ENCODE assay signal across 7 cellular contexts in genomic region chr1:2132222-2133038, GRCh38.
DNase-seq lines count a peak whose midpoint lies in the region; ATAC-seq and TF ChIP-seq lines count a peak whose summit lies in the region.

No MANE protein-coding gene starts in this region.

- H3K27me3 Mint-ChIP-seq in immature natural killer cell (ENCODE audit: low read depth in 3 of 3): peaks cover 0 to 10% (median 7%) of the 10 kb centered on the region in 3 donors

- ATAC-seq in GM21423 (IDR thresholded peaks at IDR 0.05; ENCODE audit: unreplicated experiment): no peak
- ATAC-seq in HG03135 (IDR thresholded peaks at IDR 0.05; ENCODE audit: unreplicated experiment): no peak

- H3K27ac ChIP-seq in brain microvascular endothelial cell: peak overlapping the region; percentile 79

- H3K4me1 Mint-ChIP-seq in immature natural killer cell: peaks cover 14 to 16% of the 10 kb centered on the region in 2 donors

- H3K9me3 Mint-ChIP-seq in immature natural killer cell: no peaks in the 10 kb centered on the region

- in situ Hi-C loops in brain microvascular endothelial cell (cut with HindIII; ENCODE audit: low pct_ligation_motif_present, low sequenced_read_pairs): no loop called here

- no peaks in the 10 kb centered on the region for H3K27me3 ChIP-seq in brain microvascular endothelial cell (replicated peaks)

- TF ChIP-seq CTCF in GM10266 (IDR thresholded peaks at IDR 0.05; ENCODE audit: control insufficient read depth, insufficient read depth, low read depth, missing control alignments) (peak; percentile 13), brain microvascular endothelial cell (IDR thresholded peaks at IDR 0.05; ENCODE audit: low read depth, low read length, missing control alignments) (peak; percentile 80)

- H3K4me3 ChIP-seq in brain microvascular endothelial cell (ENCODE audit: low read depth, low read length): peak overlapping the region; percentile 53

- DNase-seq in GM10266 (ENCODE audit: extremely low spot score): no peak
- DNase-seq in NCI-H748 treated with DMSO at 0.1 percent for 48 hours (lab: John Stamatoyannopoulos, UW): peak; percentile 22
- DNase-seq in brain microvascular endothelial cell: peak; percentile 65
- no peak for DNase-seq in immature natural killer cell
- DNase-seq in stimulated activated CD8-positive, alpha-beta memory T cell treated with anti-CD3 and anti-CD28 coated beads, Interleukin-4, amount 100 ng/mL, for 48 hours: peak; percentile 52

- H3K4me3 Mint-ChIP-seq in immature natural killer cell: peak overlapping the region; percentile 83 to 91 (median 87)

- H3K27ac Mint-ChIP-seq in immature natural killer cell: peak overlapping the region; percentile 90 to 96 (median 92)

- H3K36me3 ChIP-seq in brain microvascular endothelial cell (replicated peaks): no peaks in the 10 kb centered on the region

- H3K36me3 Mint-ChIP-seq in immature natural killer cell: no peaks in the 10 kb centered on the region

Comparison
In these comparisons a context has a peak if more than half of its experiments do, and no peak if none do; other contexts are left out.
1. DNase-seq: peak in NCI-H748 treated with DMSO at 0.1 percent for 48 hours (single experiment), brain microvascular endothelial cell (single experiment) and stimulated activated CD8-positive, alpha-beta memory T cell treated with anti-CD3 and anti-CD28 coated beads, Interleukin-4, amount 100 ng/mL, for 48 hours (single experiment); none in GM10266 (single experiment) and immature natural killer cell (0 of 3).